In the genomic region with DNA sequence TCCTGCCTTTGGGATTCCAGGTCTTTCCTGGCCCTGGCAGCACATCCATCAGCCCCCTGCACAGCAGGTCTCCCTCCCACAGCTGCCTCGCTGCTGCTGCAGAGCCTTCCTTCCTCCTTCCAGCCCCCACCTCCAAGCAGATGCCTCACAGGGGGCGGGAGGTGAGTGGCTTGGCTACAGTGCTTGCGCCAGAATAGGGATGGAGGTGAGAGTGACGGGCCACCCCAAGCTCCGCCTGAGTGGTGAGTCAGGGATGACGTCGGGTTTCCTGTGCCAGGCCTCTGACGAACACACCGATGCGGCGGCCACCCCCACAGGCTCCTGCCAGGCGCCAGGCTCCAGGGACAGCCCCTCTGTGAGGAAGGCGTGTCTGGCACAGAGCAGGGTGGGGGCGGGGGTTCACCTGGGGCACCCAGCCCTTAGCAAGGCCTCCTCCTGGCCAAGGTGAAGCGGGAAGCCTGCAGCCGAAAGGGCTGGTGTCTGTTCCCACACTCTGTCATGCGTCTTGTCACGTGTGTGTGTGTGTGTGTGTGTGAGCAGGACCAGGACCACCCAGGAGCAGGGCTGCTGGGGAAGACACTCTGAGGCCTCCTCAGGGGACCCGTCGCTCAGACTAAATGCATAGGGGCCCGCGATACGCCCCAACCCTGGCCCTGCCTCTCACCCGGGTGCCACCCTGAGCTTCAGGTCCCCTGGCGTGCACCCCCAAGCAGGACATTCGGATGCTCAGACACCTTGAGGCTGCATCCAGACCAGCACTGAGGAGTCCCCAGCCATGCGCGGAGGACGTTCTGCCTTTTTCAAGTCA, we compare ENCODE assay signal across 8 cellular contexts. TPM values are rescaled to one million over a fixed set of nuclear protein-coding genes. Genes with fewer than 3 reads are reported as not detected.
DNase-seq lines count a peak whose midpoint lies in the region; ATAC-seq and TF ChIP-seq lines count a peak whose summit lies in the region.

No MANE protein-coding gene starts in this region.

- H3K4me3 ChIP-seq in SU-DHL-6 (ENCODE audit: insufficient read depth, low read length, poor library complexity, severe bottlenecking) (peak overlapping the region; percentile 21), right atrium auricular region (no peak overlapping the region)

- peak; percentile 38 for ATAC-seq in GM21619 (IDR thresholded peaks at IDR 0.05; ENCODE audit: unreplicated experiment)

- H3K9ac ChIP-seq in SU-DHL-6 (ENCODE audit: low read length) = peak overlapping the region; percentile 98

- H3K4me1 Mint-ChIP-seq in activated naive CD8-positive, alpha-beta T cell treated with anti-CD3 and anti-CD28 coated beads for 36 hours = peaks cover 65% of the 10 kb centered on the region

- peak overlapping the region; percentile 97 for H3K27ac Mint-ChIP-seq in activated naive CD8-positive, alpha-beta T cell treated with anti-CD3 and anti-CD28 coated beads for 36 hours

- H3K9me2 ChIP-seq in SU-DHL-6 (replicated peaks; ENCODE audit: insufficient read depth, low read length) = no peaks in the 10 kb centered on the region

- H3K4me1 ChIP-seq in right atrium auricular region = peaks cover 0 to 47% of the 10 kb centered on the region in 2 donors

- peaks cover 12% of the 10 kb centered on the region for H3K36me3 Mint-ChIP-seq in activated naive CD8-positive, alpha-beta T cell treated with anti-CD3 and anti-CD28 coated beads for 36 hours

- DNase-seq in DMS 273 treated with DMSO at 0.1 percent for 48 hours (lab: John Stamatoyannopoulos, UW) (peak; percentile 89), Kasumi-1 (lab: John Stamatoyannopoulos, UW) (peak; percentile 57 to 62), right atrium auricular region (ENCODE audit: low spot score) (peak; percentile 76), pons (ENCODE audit: low spot score) (no peak)
- DNase-seq in activated naive CD8-positive, alpha-beta T cell treated with anti-CD3 and anti-CD28 coated beads for 36 hours = peak; percentile 98
- peak; percentile 95 for DNase-seq in stimulated activated CD4-positive, alpha-beta T cell treated with anti-CD3 and anti-CD28 coated beads, Interleukin-12 subunit alpha, Interleukin-12 subunit beta, amount 100 ng/mL, for 4 hours

- H3K79me2 ChIP-seq in SU-DHL-6 (ENCODE audit: insufficient read depth, low read length) = peaks cover 13% of the 10 kb centered on the region

- peaks cover 6% of the 10 kb centered on the region; the same call in 1 of the 2 replicates for H4K20me1 ChIP-seq in SU-DHL-6 (ENCODE audit: low read depth, low read length)

- H3K27me3 Mint-ChIP-seq in activated naive CD8-positive, alpha-beta T cell treated with anti-CD3 and anti-CD28 coated beads for 36 hours = no peaks in the 10 kb centered on the region

- H3K27ac ChIP-seq in SU-DHL-6 (ENCODE audit: low read depth, low read length) = peak overlapping the region; percentile 98
- H3K27ac ChIP-seq in right atrium auricular region = no peak overlapping the region

- H3K27me3 ChIP-seq in SU-DHL-6 (ENCODE audit: low read length) (no peaks in the 10 kb centered on the region), right atrium auricular region (no peaks in the 10 kb centered on the region)

- no peaks in the 10 kb centered on the region for H3K9me3 Mint-ChIP-seq in activated naive CD8-positive, alpha-beta T cell treated with anti-CD3 and anti-CD28 coated beads for 36 hours

- peak overlapping the region; percentile 21 for H2AFZ ChIP-seq in SU-DHL-6 (ENCODE audit: low read depth, low read length, severe bottlenecking)

- peak overlapping the region; percentile 86 for H3K4me3 Mint-ChIP-seq in activated naive CD8-positive, alpha-beta T cell treated with anti-CD3 and anti-CD28 coated beads for 36 hours

- H3K9me3 ChIP-seq in SU-DHL-6 (ENCODE audit: insufficient read depth, low read length) = no peaks in the 10 kb centered on the region
- no peaks in the 10 kb centered on the region for H3K9me3 ChIP-seq in right atrium auricular region

- peaks cover 35% of the 10 kb centered on the region for H3F3A ChIP-seq in SU-DHL-6 (ENCODE audit: insufficient read depth)

- peaks cover 5% of the 10 kb centered on the region for H3K36me3 ChIP-seq in SU-DHL-6 (ENCODE audit: low read length)
- H3K36me3 ChIP-seq in right atrium auricular region = no peaks in the 10 kb centered on the region

- H3K4me2 ChIP-seq in SU-DHL-6 (ENCODE audit: low read depth, low read length, poor library complexity, severe bottlenecking) = peak overlapping the region; percentile 90

- TF ChIP-seq CTCF in SU-DHL-6 (IDR thresholded peaks at IDR 0.05; ENCODE audit: insufficient read depth, low read length, poor library complexity, severe bottlenecking) = no peak
- TF ChIP-seq CTCF in right atrium auricular region (IDR thresholded peaks at IDR 0.05) = no peak

RNA-seq across cellular contexts. Expression of a gene that starts 3.4 kb away (rescaled TPM):
- total RNA-seq in activated naive CD8-positive, alpha-beta T cell treated with anti-CD3 and anti-CD28 coated beads for 36 hours = 100 to 1,000 TPM; 274 to 279 TPM
- 1 to 10 TPM; 4.0 to 9.0 TPM for total RNA-seq in right atrium auricular region

RNA-seq across cellular contexts. Expression of a gene that starts 10.3 kb away (rescaled TPM):
- total RNA-seq in activated naive CD8-positive, alpha-beta T cell treated with anti-CD3 and anti-CD28 coated beads for 36 hours = 10 to 100 TPM; 22.1 to 23.3 TPM
- total RNA-seq in right atrium auricular region = not detected

RNA-seq across cellular contexts. Expression of a gene that starts 32.2 kb away (rescaled TPM):
- total RNA-seq in activated naive CD8-positive, alpha-beta T cell treated with anti-CD3 and anti-CD28 coated beads for 36 hours = under 1 TPM; 0.29 to 0.30 TPM
- 1 to 10 TPM in 1 of 2 donors, under 1 TPM in 1; 0.47 to 1.4 TPM for total RNA-seq in right atrium auricular region

Comparison
In these comparisons a context has a peak if more than half of its experiments do, and no peak if none do; other contexts are left out.
1. RNA of a gene that starts 3.4 kb away (total RNA-seq): 274 to 279 TPM in activated naive CD8-positive, alpha-beta T cell treated with anti-CD3 and anti-CD28 coated beads for 36 hours; 4.0 to 9.0 TPM in right atrium auricular region; every median in the first group is over 10 times any median in the second.
2. RNA of a gene that starts 10.3 kb away (total RNA-seq): 22.1 to 23.3 TPM in activated naive CD8-positive, alpha-beta T cell treated with anti-CD3 and anti-CD28 coated beads for 36 hours; not detected in right atrium auricular region; every median in the first group is over 10 times any median in the second.